8 cellular contexts compared by ENCODE assay signal in genomic region chr3:195900426-195901355, GRCh38. TPM values are rescaled to one million over a fixed set of nuclear protein-coding genes. Genes with fewer than 3 reads are reported as not detected.
DNase-seq lines count a peak whose midpoint lies in the region; ATAC-seq and TF ChIP-seq lines count a peak whose summit lies in the region.

No MANE protein-coding gene starts in this region.

- no peaks in the 10 kb centered on the region for H3K27me3 Mint-ChIP-seq in CD8-positive, alpha-beta T cell (ENCODE audit: low read depth)
- H3K27me3 Mint-ChIP-seq in activated naive CD8-positive, alpha-beta T cell treated with anti-CD3 and anti-CD28 coated beads for 36 hours: no peaks in the 10 kb centered on the region

- ATAC-seq in CD8-positive, alpha-beta T cell: no peak
- peak; percentile 42 for ATAC-seq in GM21528 (IDR thresholded peaks at IDR 0.05; ENCODE audit: low FRiP score, unreplicated experiment)

- no peak for TF ChIP-seq CTCF in CD8-positive, alpha-beta T cell (IDR thresholded peaks at IDR 0.05)

- peak overlapping the region; percentile 45 for H3K27ac Mint-ChIP-seq in CD8-positive, alpha-beta T cell
- peak overlapping the region; percentile 9 for H3K27ac Mint-ChIP-seq in activated naive CD8-positive, alpha-beta T cell treated with anti-CD3 and anti-CD28 coated beads for 36 hours

- no peak overlapping the region for H3K27ac ChIP-seq in CD8-positive, alpha-beta T cell (ENCODE audit: low read depth, low read length)

- H3K36me3 ChIP-seq in CD8-positive, alpha-beta T cell (ENCODE audit: insufficient read depth, low read length): no peaks in the 10 kb centered on the region

- peaks cover 67% of the 10 kb centered on the region for H3K4me1 Mint-ChIP-seq in CD8-positive, alpha-beta T cell (ENCODE audit: low read depth)
- peaks cover 71% of the 10 kb centered on the region for H3K4me1 Mint-ChIP-seq in activated naive CD8-positive, alpha-beta T cell treated with anti-CD3 and anti-CD28 coated beads for 36 hours

- H3K27me3 ChIP-seq in CD8-positive, alpha-beta T cell (ENCODE audit: insufficient read depth, low read length): no peaks in the 10 kb centered on the region

- peaks cover 56% of the 10 kb centered on the region for H3K4me1 ChIP-seq in CD8-positive, alpha-beta T cell (ENCODE audit: insufficient read depth, low read length)

- peaks cover 2% of the 10 kb centered on the region for H3K36me3 Mint-ChIP-seq in CD8-positive, alpha-beta T cell
- H3K36me3 Mint-ChIP-seq in activated naive CD8-positive, alpha-beta T cell treated with anti-CD3 and anti-CD28 coated beads for 36 hours: peaks cover 12% of the 10 kb centered on the region

- POLR2A ChIA-PET in CD8-positive, alpha-beta T cell (lab: Charles Lee): interaction anchor here (0.7 to 1.2 kb wide), 2 partner anchors 8 to 9 kb away, joined by 3 read pairs; partner anchors contain the start of gene TNK2

- DNase-seq in CD8-positive, alpha-beta T cell: peak in 2 of 7 experiments; percentile 33 to 64
- DNase-seq in NCI-H460 (ENCODE audit: extremely low read depth, low read depth): peak; percentile 43
- DNase-seq in activated naive CD8-positive, alpha-beta T cell treated with anti-CD3 and anti-CD28 coated beads for 36 hours: peak; percentile 48
- peak; percentile 62 for DNase-seq in islet precursor cell
- DNase-seq in stimulated activated naive CD4-positive, alpha-beta T cell treated with Interleukin-2 at 50 U/mL for 16 hours (lab: John Stamatoyannopoulos, UW): peak; percentile 21
- DNase-seq in mesenteric fat pad (ENCODE audit: low spot score): no peak
- no peak for DNase-seq in NCI-H187 treated with DMSO at 0.1 percent for 48 hours (lab: John Stamatoyannopoulos, UW)

- H3K9me3 ChIP-seq in CD8-positive, alpha-beta T cell (ENCODE audit: low read length): no peaks in the 10 kb centered on the region

- intact Hi-C loops in CD8-positive, alpha-beta T cell (cut with DNase I, micrococcal nuclease): loop anchor here in 1 of 2 experiments (10.0 kb wide), 1 partner anchor 1416 kb away; the partner anchor contains the start of gene ATP13A3

- CTCF ChIA-PET in CD8-positive, alpha-beta T cell (lab: Charles Lee): interaction anchor here (0.7 to 2.0 kb wide), 7 partner anchors 8 to 631 kb away, joined by 3 to 16 read pairs (median 4); partner anchors contain the start of gene TNK2

- no peak overlapping the region for H3K4me3 ChIP-seq in CD8-positive, alpha-beta T cell (ENCODE audit: low read depth, low read length)

- no peaks in the 10 kb centered on the region for H3K9me3 Mint-ChIP-seq in CD8-positive, alpha-beta T cell
- H3K9me3 Mint-ChIP-seq in activated naive CD8-positive, alpha-beta T cell treated with anti-CD3 and anti-CD28 coated beads for 36 hours: no peaks in the 10 kb centered on the region

- H3K4me3 Mint-ChIP-seq in CD8-positive, alpha-beta T cell: peak overlapping the region; percentile 35
- H3K4me3 Mint-ChIP-seq in activated naive CD8-positive, alpha-beta T cell treated with anti-CD3 and anti-CD28 coated beads for 36 hours: peak overlapping the region; percentile 14

RNA-seq across cellular contexts. Expression of gene TNK2, which starts 7.7 kb away (rescaled TPM):
- 100 to 1,000 TPM; 127 to 130 TPM for total RNA-seq in CD8-positive, alpha-beta T cell
- total RNA-seq in NCI-H460 (2014; rRNA removed; shearing (Covaris generic)): 7.8 and 11.8 TPM in 2 replicates
- 23.6 and 30.3 TPM in 2 replicates for polyA plus RNA-seq in NCI-H460 (2014; cell fraction: nucleus; rRNA removed)
- total RNA-seq in activated naive CD8-positive, alpha-beta T cell treated with anti-CD3 and anti-CD28 coated beads for 36 hours: 10 to 100 TPM; 34.6 to 35.1 TPM
- total RNA-seq in mesenteric fat pad: 40.5 TPM

Comparison
In these comparisons a context has a peak if more than half of its experiments do, and no peak if none do; other contexts are left out.
1. DNase-seq: peak in NCI-H460 (single experiment), activated naive CD8-positive, alpha-beta T cell treated with anti-CD3 and anti-CD28 coated beads for 36 hours (single experiment), islet precursor cell (single experiment) and stimulated activated naive CD4-positive, alpha-beta T cell treated with Interleukin-2 at 50 U/mL for 16 hours (single experiment); none in mesenteric fat pad (single experiment) and NCI-H187 treated with DMSO at 0.1 percent for 48 hours (single experiment).